ENCODE assay signal across 8 cellular contexts in genomic region chr7:1922071-1922869, GRCh38.
DNase-seq lines count a peak whose midpoint lies in the region; ATAC-seq and TF ChIP-seq lines count a peak whose summit lies in the region.

No MANE protein-coding gene starts in this region.

- TF ChIP-seq CTCF in right atrium auricular region (IDR thresholded peaks at IDR 0.05) (no peak), osteocyte (IDR thresholded peaks at IDR 0.05) (no peak)

- peak overlapping the region; percentile 75 for H3K4me3 Mint-ChIP-seq in activated T-cell treated with anti-CD3 and anti-CD28 coated beads, Interleukin-2, amount 50 U/mL, for 72 hours
- H3K4me3 Mint-ChIP-seq in naive thymus-derived CD4-positive, alpha-beta T cell: peak overlapping the region; percentile 68 to 97 (median 84)
- no peak overlapping the region for H3K4me3 Mint-ChIP-seq in osteocyte (ENCODE audit: unreplicated experiment)

- POLR2A ChIA-PET in naive thymus-derived CD4-positive, alpha-beta T cell (lab: Charles Lee): interaction anchor here (0.8 to 8.3 kb wide), 3 partner anchors 17 to 125 kb away, joined by 3 to 88 read pairs (median 3); no protein-coding TSS in a partner anchor

- H3K9me3 Mint-ChIP-seq in activated T-cell treated with anti-CD3 and anti-CD28 coated beads, Interleukin-2, amount 50 U/mL, for 72 hours: no peaks in the 10 kb centered on the region
- H3K9me3 Mint-ChIP-seq in naive thymus-derived CD4-positive, alpha-beta T cell: peaks cover 0 to 2% (median 0%) of the 10 kb centered on the region in 11 donors
- no peaks in the 10 kb centered on the region for H3K9me3 Mint-ChIP-seq in osteocyte (ENCODE audit: unreplicated experiment)

- H3K4me1 Mint-ChIP-seq in activated T-cell treated with anti-CD3 and anti-CD28 coated beads, Interleukin-2, amount 50 U/mL, for 72 hours (ENCODE audit: low read depth): peaks cover 88% of the 10 kb centered on the region
- peaks cover 68 to 92% (median 79%) of the 10 kb centered on the region in 7 donors for H3K4me1 Mint-ChIP-seq in naive thymus-derived CD4-positive, alpha-beta T cell
- peaks cover 26% of the 10 kb centered on the region for H3K4me1 Mint-ChIP-seq in osteocyte (ENCODE audit: unreplicated experiment)

- H3K27me3 ChIP-seq in right cardiac atrium (ENCODE audit: control insufficient read depth, insufficient read depth) (no peaks in the 10 kb centered on the region), right atrium auricular region (no peaks in the 10 kb centered on the region)
- H3K27me3 ChIP-seq in naive thymus-derived CD4-positive, alpha-beta T cell (ENCODE audit: control insufficient read depth in 2 of 2, insufficient read depth in 2 of 2, low read length in 2 of 2): no peaks in the 10 kb centered on the region

- intact Hi-C loops in right cardiac atrium (cut with DNase I): no loop called here
- intact Hi-C loops in naive thymus-derived CD4-positive, alpha-beta T cell (cut with micrococcal nuclease): loop anchor here (1.0 to 10.0 kb wide), 9 partner anchors 18 to 433 kb away; partner anchors contain the start of genes EIF3B (in 1 of the 2), MAD1L1 (in 1 of the 2) and PSMG3 (in 1 of the 2)

- ATAC-seq in right cardiac atrium: no peak
- ATAC-seq in activated T-cell treated with anti-CD3 and anti-CD28 coated beads, Interleukin-2, amount 50 U/mL, for 72 hours (replicated peaks in 1 of 2): peak; percentile 59 to 63
- peak; percentile 13 for ATAC-seq in naive thymus-derived CD4-positive, alpha-beta T cell
- no peak for ATAC-seq in HG03196 (IDR thresholded peaks at IDR 0.05; ENCODE audit: unreplicated experiment)
- ATAC-seq in HG03095 (IDR thresholded peaks at IDR 0.05; ENCODE audit: unreplicated experiment): no peak

- H3K4me3 ChIP-seq in right cardiac atrium (ENCODE audit: low read length) (no peak overlapping the region), right atrium auricular region (no peak overlapping the region)
- peak overlapping the region; percentile 14 for H3K4me3 ChIP-seq in naive thymus-derived CD4-positive, alpha-beta T cell (ENCODE audit: low read length)

- 88% methylated on average over 42 of the region's 42 CpGs for WGBS in right cardiac atrium

- H3K27ac ChIP-seq in right cardiac atrium (ENCODE audit: low read length) (no peak overlapping the region), right atrium auricular region (no peak overlapping the region)
- peak overlapping the region; percentile 33 for H3K27ac ChIP-seq in naive thymus-derived CD4-positive, alpha-beta T cell (ENCODE audit: low read depth, low read length)

- no peaks in the 10 kb centered on the region for H3K4me1 ChIP-seq in right cardiac atrium (ENCODE audit: control insufficient read depth, insufficient read depth, low read length)
- H3K4me1 ChIP-seq in right atrium auricular region: peaks cover 0 to 26% of the 10 kb centered on the region in 2 donors
- peaks cover 44 to 92% of the 10 kb centered on the region in 2 donors for H3K4me1 ChIP-seq in naive thymus-derived CD4-positive, alpha-beta T cell (ENCODE audit: control insufficient read depth in 2 of 2, insufficient read depth in 2 of 2, low read length in 2 of 2)

- H3K9me3 ChIP-seq in right cardiac atrium (ENCODE audit: control insufficient read depth, low read length) (no peaks in the 10 kb centered on the region), right atrium auricular region (no peaks in the 10 kb centered on the region)
- no peaks in the 10 kb centered on the region for H3K9me3 ChIP-seq in naive thymus-derived CD4-positive, alpha-beta T cell (ENCODE audit: control insufficient read depth in 2 of 3, low read length in 3 of 3)

- H3K36me3 Mint-ChIP-seq in activated T-cell treated with anti-CD3 and anti-CD28 coated beads, Interleukin-2, amount 50 U/mL, for 72 hours (ENCODE audit: insufficient read depth in 2 of 2): no peaks in the 10 kb centered on the region
- peaks cover 0 to 49% (median 3%) of the 10 kb centered on the region in 5 donors for H3K36me3 Mint-ChIP-seq in naive thymus-derived CD4-positive, alpha-beta T cell
- peaks cover 5% of the 10 kb centered on the region for H3K36me3 Mint-ChIP-seq in osteocyte (ENCODE audit: unreplicated experiment)

- CTCF ChIA-PET in naive thymus-derived CD4-positive, alpha-beta T cell (lab: Charles Lee): interaction anchor here (0.7 kb wide), 1 partner anchor 18 kb away, joined by 3 read pairs; no protein-coding TSS in a partner anchor

- peak; percentile 9 to 50 (median 43) for DNase-seq in right cardiac atrium
- DNase-seq in right atrium auricular region (ENCODE audit: low spot score): no peak
- peak; percentile 61 to 76 for DNase-seq in activated T-cell treated with anti-CD3 and anti-CD28 coated beads, Interleukin-2, amount 50 U/mL, for 72 hours
- peak in 7 of 9 donors; percentile 54 to 79 (median 65) for DNase-seq in naive thymus-derived CD4-positive, alpha-beta T cell
- DNase-seq in osteocyte (ENCODE audit: extremely low spot score, unreplicated experiment): no peak
- no peak for DNase-seq in NCI-H1436 treated with DMSO at 0.1 percent for 48 hours (lab: John Stamatoyannopoulos, UW)

- no peak overlapping the region for H3K27ac Mint-ChIP-seq in activated T-cell treated with anti-CD3 and anti-CD28 coated beads, Interleukin-2, amount 50 U/mL, for 72 hours
- H3K27ac Mint-ChIP-seq in naive thymus-derived CD4-positive, alpha-beta T cell: peak overlapping the region in 8 of 9 donors; percentile 58 to 97 (median 91)
- no peak overlapping the region for H3K27ac Mint-ChIP-seq in osteocyte (ENCODE audit: unreplicated experiment)

- H3K27me3 Mint-ChIP-seq in activated T-cell treated with anti-CD3 and anti-CD28 coated beads, Interleukin-2, amount 50 U/mL, for 72 hours (ENCODE audit: low read depth): peaks cover 50% of the 10 kb centered on the region
- peaks cover 0 to 17% (median 0%) of the 10 kb centered on the region in 5 donors for H3K27me3 Mint-ChIP-seq in naive thymus-derived CD4-positive, alpha-beta T cell
- H3K27me3 Mint-ChIP-seq in osteocyte (ENCODE audit: unreplicated experiment): no peaks in the 10 kb centered on the region

- H3K36me3 ChIP-seq in right atrium auricular region: no peaks in the 10 kb centered on the region
- H3K36me3 ChIP-seq in naive thymus-derived CD4-positive, alpha-beta T cell (ENCODE audit: control insufficient read depth in 2 of 3, insufficient read depth in 3 of 3, low read length in 3 of 3): peaks cover 0 to 5% (median 0%) of the 10 kb centered on the region in 3 experiments

Comparison
In these comparisons a context has a peak if more than half of its experiments do, and no peak if none do; other contexts are left out.
1. DNase-seq: peak in right cardiac atrium (3 of 3), activated T-cell treated with anti-CD3 and anti-CD28 coated beads, Interleukin-2, amount 50 U/mL, for 72 hours (2 of 2) and naive thymus-derived CD4-positive, alpha-beta T cell (7 of 9); none in right atrium auricular region (single experiment), osteocyte (single experiment) and NCI-H1436 treated with DMSO at 0.1 percent for 48 hours (single experiment).
2. ATAC-seq: peak in activated T-cell treated with anti-CD3 and anti-CD28 coated beads, Interleukin-2, amount 50 U/mL, for 72 hours (2 of 2) and naive thymus-derived CD4-positive, alpha-beta T cell (single experiment); none in right cardiac atrium (0 of 2), HG03196 (single experiment) and HG03095 (single experiment).
3. H3K27ac Mint-ChIP-seq: peak in naive thymus-derived CD4-positive, alpha-beta T cell (8 of 9); none in activated T-cell treated with anti-CD3 and anti-CD28 coated beads, Interleukin-2, amount 50 U/mL, for 72 hours (single experiment) and osteocyte (single experiment).
4. intact Hi-C loops: an anchor here in naive thymus-derived CD4-positive, alpha-beta T cell (1.0 to 10.0 kb wide); none called in right cardiac atrium.